10 cellular contexts compared by ENCODE assay signal in the genomic region with DNA sequence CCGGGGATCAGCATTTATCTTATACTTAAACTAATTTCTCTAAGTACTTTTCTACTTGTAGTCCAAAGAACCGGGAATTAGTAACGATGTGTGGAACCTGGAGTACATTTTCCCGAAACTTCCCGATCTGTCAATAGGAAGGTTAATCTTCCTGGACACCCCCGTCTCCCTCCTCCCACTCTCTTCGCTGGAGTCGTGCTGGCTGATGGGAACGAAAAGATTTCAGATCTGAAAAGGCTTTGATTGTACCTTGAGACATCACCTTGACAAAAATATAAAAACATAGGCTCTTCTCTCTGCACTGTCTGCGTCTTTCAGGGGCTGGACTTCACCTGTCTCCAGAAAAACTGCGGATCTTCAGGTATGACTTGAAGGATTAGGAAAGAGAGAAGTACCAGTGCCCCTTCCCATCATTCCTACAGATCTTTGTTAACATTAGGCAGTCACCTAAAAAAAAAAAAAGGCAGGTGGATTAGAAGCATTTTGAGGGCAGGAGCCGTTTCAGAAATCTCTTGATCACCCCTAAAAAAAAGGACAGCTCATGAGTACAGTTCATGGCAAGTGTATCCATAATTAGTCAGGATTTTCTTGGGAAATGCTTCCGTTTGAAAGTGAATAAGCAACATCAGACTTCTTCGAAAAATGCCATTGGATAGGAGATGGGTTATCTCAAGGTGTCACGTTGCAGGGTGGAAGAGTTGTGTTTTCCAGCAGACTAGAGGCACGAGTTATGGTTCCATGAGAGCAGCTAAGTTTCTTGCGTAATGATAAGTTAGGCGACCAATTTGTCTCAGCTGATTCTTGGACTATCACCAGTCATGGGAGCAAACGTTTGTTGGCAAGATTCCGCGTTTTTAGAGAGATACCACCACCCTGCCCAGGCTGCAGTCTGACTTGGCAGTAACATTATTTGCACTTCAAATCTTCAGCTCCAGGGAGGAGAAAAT. TPM values are rescaled to one million over a fixed set of nuclear protein-coding genes. Genes with fewer than 3 reads are reported as not detected.
DNase-seq lines count a peak whose midpoint lies in the region; ATAC-seq, FAIRE-seq and TF ChIP-seq lines count a peak whose summit lies in the region.
"Had no signal": no experiment of that assay in that cellular context is flagged by ENCODE, and none has a peak within 500 bp of the region (broad histone marks: within the 10 kb centered on the region; RNA-seq: fewer than 3 reads in every experiment).

No MANE protein-coding gene starts in this region.

- H3K23ac ChIP-seq in H1 (ENCODE audit: insufficient read length) = no peak overlapping the region
- H3K23ac ChIP-seq in neuronal stem cell (ENCODE audit: low read depth, low read length, poor library complexity) = no peak overlapping the region

- H4K91ac ChIP-seq in H1 (replicated peaks; ENCODE audit: insufficient read length, low read length) = no peak overlapping the region
- H4K91ac ChIP-seq in neuronal stem cell (ENCODE audit: low read depth, low read length, poor library complexity) = no peak overlapping the region

- 0 out of 2 replicates have a peak overlapping the region, but pooled peaks have one; percentile 61 for H2BK5ac ChIP-seq in H1 (ENCODE audit: low read depth, low read length)
- no peak overlapping the region for H2BK5ac ChIP-seq in neuronal stem cell (ENCODE audit: low read length)

- H2BK12ac ChIP-seq in H1 (ENCODE audit: low read depth, low read length) (no peak overlapping the region; the same call in 1 of the 2 replicates), neuronal stem cell (ENCODE audit: low read length) (no peak overlapping the region)

- FAIRE-seq in H1 (lab: Jason Lieb, UNC) = no peak

- TF ChIP-seq CTCF in H1 (IDR thresholded peaks at IDR 0.05; ENCODE audit: control extremely low read depth in 1 of 3, insufficient read depth in 1 of 3, low read depth in 1 of 3, low read length in 3 of 3) = no peak

- no peak overlapping the region for H2AK5ac ChIP-seq in H1 (ENCODE audit: low read depth, low read length)
- H2AK5ac ChIP-seq in neuronal stem cell (ENCODE audit: low read depth, low read length) = no peak overlapping the region

- no peaks in the 10 kb centered on the region for H3K9me3 ChIP-seq in BLaER1 treated with 17β-estradiol and CSF1 and Interleukin-3, amounts not matched to agents 10 nM and 100 nM (replicated peaks in 1 of 11)
- no peaks in the 10 kb centered on the region for H3K9me3 ChIP-seq in MG63
- no peaks in the 10 kb centered on the region for H3K9me3 ChIP-seq in H1 (ENCODE audit: insufficient read depth in 2 of 2, low read depth in 1 of 2, low read length in 1 of 2)
- H3K9me3 ChIP-seq in neuronal stem cell (replicated peaks in 1 of 2; ENCODE audit: control insufficient read depth in 2 of 2, insufficient read depth in 1 of 2, low read depth in 1 of 2, low read length in 2 of 2) = peaks cover 4 to 5% of the 10 kb centered on the region in 2 donors
- H3K9me3 ChIP-seq: prostate gland had no signal

- peaks cover 10% of the 10 kb centered on the region; the same call in 1 of the 2 replicates for H3K23me2 ChIP-seq in H1 (ENCODE audit: low read depth, low read length)

- no peak overlapping the region for H2BK120ac ChIP-seq in H1 (replicated peaks; ENCODE audit: low read depth, low read length)
- no peak overlapping the region for H2BK120ac ChIP-seq in neuronal stem cell (ENCODE audit: low read depth, low read length)

- H3K56ac ChIP-seq in H1 (replicated peaks; ENCODE audit: insufficient read length, low read depth, low read length) = no peak overlapping the region

- no peak for TF ChIP-seq RAD21 in H1 (IDR thresholded peaks at IDR 0.05 in 1 of 2, conservative IDR thresholded peaks at IDR 0.05 in 1 of 2; ENCODE audit: low read depth in 2 of 2, low read length in 2 of 2)

- H3K4me1 ChIP-seq in BLaER1 treated with 17β-estradiol and CSF1 and Interleukin-3, amounts not matched to agents 10 nM and 100 nM = peaks cover 6 to 16% (median 11%) of the 10 kb centered on the region in 10 experiments; a peak in 15 of 20 replicates
- H3K4me1 ChIP-seq in H1 (replicated peaks in 1 of 4; ENCODE audit: control insufficient read depth in 3 of 4, insufficient read depth in 4 of 4, low read length in 3 of 4) (peaks cover 0 to 2% (median 0%) of the 10 kb centered on the region in 4 experiments; a peak in 1 of 7 replicates), neuronal stem cell (ENCODE audit: control insufficient read depth in 2 of 2, insufficient read depth in 1 of 2, low read depth in 1 of 2, low read length in 2 of 2) (peaks cover 0 to 2% of the 10 kb centered on the region in 2 donors)
- H3K4me1 ChIP-seq: prostate gland had no signal

- peaks cover 6 to 39% (median 28%) of the 10 kb centered on the region in 11 experiments; a peak in 19 of 22 replicates for H3K27me3 ChIP-seq in BLaER1 treated with 17β-estradiol and CSF1 and Interleukin-3, amounts not matched to agents 10 nM and 100 nM
- H3K27me3 ChIP-seq in MG63 = peaks cover 3% of the 10 kb centered on the region; the same call in 1 of the 2 replicates
- H3K27me3 ChIP-seq in H1 (replicated peaks in 1 of 4; ENCODE audit: control insufficient read depth in 3 of 4, extremely low read depth in 1 of 4, insufficient read depth in 3 of 4, low read length in 3 of 4) = peaks cover 4 to 30% (median 20%) of the 10 kb centered on the region in 4 experiments
- H3K27me3 ChIP-seq in neuronal stem cell (ENCODE audit: control insufficient read depth in 3 of 3, insufficient read depth in 3 of 3, low read depth in 1 of 3, low read length in 3 of 3) = peaks cover 3 to 74% (median 35%) of the 10 kb centered on the region in 3 experiments

- H3K36me3 ChIP-seq in BLaER1 treated with 17β-estradiol and CSF1 and Interleukin-3, amounts not matched to agents 10 nM and 100 nM = no peaks in the 10 kb centered on the region
- no peaks in the 10 kb centered on the region for H3K36me3 ChIP-seq in MG63
- H3K36me3 ChIP-seq in H1 (ENCODE audit: control insufficient read depth in 2 of 4, insufficient read depth in 4 of 4, low read length in 3 of 4) = no peaks in the 10 kb centered on the region
- H3K36me3 ChIP-seq in neuronal stem cell (replicated peaks in 1 of 2; ENCODE audit: control insufficient read depth in 2 of 2, insufficient read depth in 2 of 2, low read length in 2 of 2) = no peaks in the 10 kb centered on the region
- H3K36me3 ChIP-seq: prostate gland had no signal

- no peak for TF ChIP-seq POLR2A in H1 (IDR thresholded peaks at IDR 0.05; ENCODE audit: control extremely low read depth in 1 of 2, low read depth in 2 of 2, low read length in 2 of 2)

- H3K18ac ChIP-seq in H1 (ENCODE audit: extremely low read depth, low read length) = peak overlapping the region; percentile 43; the same call in 1 of the 2 replicates
- H3K18ac ChIP-seq in neuronal stem cell (ENCODE audit: low read length) = no peak overlapping the region

- H3K79me2 ChIP-seq in H1 (ENCODE audit: control insufficient read depth in 1 of 2, insufficient read depth in 2 of 2, low read length in 2 of 2) = no peaks in the 10 kb centered on the region

- H3K4ac ChIP-seq in H1 (replicated peaks; ENCODE audit: insufficient read length, low read depth, low read length) = no peak overlapping the region
- no peak overlapping the region for H3K4ac ChIP-seq in neuronal stem cell (ENCODE audit: low read length)

- H2AFZ ChIP-seq in H1 (ENCODE audit: low read length) = peak overlapping the region; percentile 91; the same call in 1 of the 2 replicates
- H2AFZ ChIP-seq in neuronal stem cell (ENCODE audit: low read length) = peak overlapping the region; percentile 77

- no peak overlapping the region; the same call in 1 of the 2 replicates for H2BK20ac ChIP-seq in H1 (ENCODE audit: low read length)

- H3K79me1 ChIP-seq in H1 (ENCODE audit: low read depth, low read length) (no peaks in the 10 kb centered on the region), neuronal stem cell (ENCODE audit: low read depth, low read length) (no peaks in the 10 kb centered on the region)

- POLR2A ChIA-PET in H1 (lab: Charles Lee; ENCODE audit: partially characterized antibody) = interaction anchor here (0.7 to 0.9 kb wide), 4 partner anchors 11 to 92 kb away, joined by 3 to 4 read pairs (median 4); no protein-coding TSS in a partner anchor

- H4K8ac ChIP-seq in H1 (ENCODE audit: extremely low read depth, insufficient read depth, low read length) (no peak overlapping the region), neuronal stem cell (ENCODE audit: low read depth, low read length) (no peak overlapping the region)

- no peak overlapping the region for H3K14ac ChIP-seq in H1 (ENCODE audit: insufficient read length)
- H3K14ac ChIP-seq in neuronal stem cell (ENCODE audit: low read length) = no peak overlapping the region

- no peak overlapping the region for H4K5ac ChIP-seq in H1 (ENCODE audit: insufficient read length, low read depth, low read length)

- TF ChIP-seq EP300 in H1 (IDR thresholded peaks at IDR 0.05; ENCODE audit: borderline replicate concordance in 1 of 2, low read depth in 2 of 2, low read length in 2 of 2) = no peak

- DNase-seq in MG63 (no peak), H1 (ENCODE audit: low read depth in 1 of 2, low spot score in 2 of 2) (no peak), neuronal stem cell (ENCODE audit: low spot score) (no peak), activated gamma-delta T cell (lab: John Stamatoyannopoulos, UW) (no peak), NCI-H2107 (lab: John Stamatoyannopoulos, UW) (no peak)
- DNase-seq: MM.1S had no signal

- H3K9ac ChIP-seq in BLaER1 treated with 17β-estradiol and CSF1 and Interleukin-3, amounts not matched to agents 10 nM and 100 nM = peak overlapping the region in 9 of 11 experiments; percentile 38 to 77 (median 68); a peak in 17 of 22 replicates
- H3K9ac ChIP-seq in H1 (replicated peaks in 1 of 4; ENCODE audit: extremely low read depth in 1 of 4, low read depth in 3 of 4, low read length in 3 of 4) (peak overlapping the region in 1 of 4 experiments; percentile 63; a peak in 2 of 7 replicates), neuronal stem cell (ENCODE audit: low read depth, low read length, poor library complexity) (no peak overlapping the region)

- H3K27ac ChIP-seq in BLaER1 treated with 17β-estradiol and CSF1 and Interleukin-3, amounts not matched to agents 10 nM and 100 nM = peak overlapping the region in 1 of 11 experiments; percentile 19; a peak in 1 of 22 replicates
- no peak overlapping the region for H3K27ac ChIP-seq in H1 (ENCODE audit: low read depth, low read length)
- no peak overlapping the region for H3K27ac ChIP-seq in neuronal stem cell (replicated peaks; ENCODE audit: low read length)
- H3K27ac ChIP-seq: prostate gland had no signal

- peak overlapping the region; percentile 57 to 71 (median 65) for H3K4me3 ChIP-seq in BLaER1 treated with 17β-estradiol and CSF1 and Interleukin-3, amounts not matched to agents 10 nM and 100 nM
- H3K4me3 ChIP-seq in MG63 = peak overlapping the region; percentile 54
- peak overlapping the region; percentile 72 to 84 (median 82) for H3K4me3 ChIP-seq in H1 (ENCODE audit: extremely low read depth in 1 of 4, insufficient read depth in 2 of 4, low read depth in 3 of 4, low read length in 4 of 4)
- no peak overlapping the region for H3K4me3 ChIP-seq in neuronal stem cell (ENCODE audit: low read length in 2 of 2)

- 46% methylated on average over 21 of the region's 21 CpGs; no CpG with 5 or more reads in 1 of the 2 experiments for WGBS in H1 (ENCODE audit: extremely low coverage in 1 of 2, insufficient coverage in 1 of 2, insufficient read length in 1 of 2, insufficient replicate concordance in 2 of 2, low coverage in 1 of 2, low lambda C conversion rate in 2 of 2, missing lambda C conversion rate in 1 of 2), 2 experiments
- no CpG with 5 or more reads among the region's 21 CpGs for WGBS in neuronal stem cell (ENCODE audit: extremely low coverage in 2 of 2, insufficient read length in 2 of 2, insufficient replicate concordance in 1 of 2), 2 donors

- CTCF ChIA-PET in H1 (lab: Charles Lee; ENCODE audit: partially characterized antibody) = interaction anchor here (0.6 to 1.2 kb wide), 5 partner anchors 38 to 357 kb away, joined by 3 to 5 read pairs (median 4); no protein-coding TSS in a partner anchor

- H3K4me2 ChIP-seq in BLaER1 treated with 17β-estradiol and CSF1 and Interleukin-3, amounts not matched to agents 10 nM and 100 nM = peak overlapping the region; percentile 79 to 97 (median 93)
- H3K4me2 ChIP-seq in H1 (ENCODE audit: insufficient read depth in 1 of 2, low read depth in 2 of 2, low read length in 2 of 2) (peak overlapping the region; percentile 92 to 96), neuronal stem cell (ENCODE audit: insufficient read depth, low read length, poor library complexity, severe bottlenecking) (peak overlapping the region; percentile 92)

- H2BK15ac ChIP-seq in H1 (ENCODE audit: low read length) (peak overlapping the region; percentile 75; the same call in 1 of the 2 replicates), neuronal stem cell (ENCODE audit: low read length) (no peak overlapping the region)

- H4K20me1 ChIP-seq in BLaER1 treated with 17β-estradiol and CSF1 and Interleukin-3, amounts not matched to agents 10 nM and 100 nM = no peaks in the 10 kb centered on the region
- no peaks in the 10 kb centered on the region for H4K20me1 ChIP-seq in H1 (replicated peaks in 1 of 2; ENCODE audit: control insufficient read depth in 1 of 2, insufficient read depth in 2 of 2, low read length in 2 of 2)

- ATAC-seq in GM19452 (IDR thresholded peaks at IDR 0.05; ENCODE audit: unreplicated experiment) (no peak), GM18870 (IDR thresholded peaks at IDR 0.05; ENCODE audit: unreplicated experiment) (no peak)

RNA-seq across cellular contexts. Expression of a gene that starts 7.8 kb away (rescaled TPM):
- total RNA-seq in MG63 (2014; rRNA removed; shearing (Covaris generic); ENCODE audit: low replicate concordance) = 38.3 and 60.4 TPM in 2 replicates
- 26.4 and 28.4 TPM in 2 replicates for total RNA-seq in H1 (2021; fragmentation: NEBNext Ultra II Directional; extraction: Animal tissue kit (Norgen Biotek cat#: 25700))
- polyA plus RNA-seq in H1 (2011; rRNA removed) = 5.6 and 7.3 TPM in 2 replicates
- 6.3 TPM for polyA plus RNA-seq in H1 (2011; cell fraction: cytosol; rRNA removed)
- 9.8 TPM for polyA plus RNA-seq in H1 (2011; cell fraction: nucleus; rRNA removed)
- polyA plus RNA-seq in H1 (2012, experiment 1 of 2) = 11.0 to 16.9 TPM (median 14.0 TPM) in 4 replicates
- polyA plus RNA-seq in H1 (2012, experiment 2 of 2) = 11.2 TPM
- polyA plus RNA-seq in H1 (2013, experiment 1 of 2) = 28.3 TPM
- 37.5 TPM for polyA plus RNA-seq in H1 (2013, experiment 2 of 2)
- polyA minus RNA-seq in H1 (2011; rRNA and poly(A)+ RNA removed) = 3.6 and 4.3 TPM in 2 replicates
- polyA minus RNA-seq in H1 (2011; cell fraction: cytosol; rRNA and poly(A)+ RNA removed) = 3.5 TPM
- polyA minus RNA-seq in H1 (2011; cell fraction: nucleus; rRNA and poly(A)+ RNA removed) = 5.9 TPM
- polyA plus RNA-seq in neuronal stem cell (2013, experiment 1 of 2) = 0.82 TPM
- 0.71 TPM for polyA plus RNA-seq in neuronal stem cell (2013, experiment 2 of 2)

Comparison
In these comparisons a context has a peak if more than half of its experiments do, and no peak if none do; other contexts are left out.
1. H3K4me3 ChIP-seq: peak in BLaER1 treated with 17β-estradiol and CSF1 and Interleukin-3, amounts not matched to agents 10 nM and 100 nM (10 of 10), MG63 (single experiment) and H1 (4 of 4); none in neuronal stem cell (0 of 2).
2. Peak in every context shown above with its lines, with median percentiles within 50 percentile points of each other: H3K4me2 ChIP-seq.